ENCODE assay signal across 33 cellular contexts in genomic region chr11:93212094-93212493, GRCh38.
"Had no signal": no experiment of that assay in that cellular context is flagged by ENCODE, and none has a peak within 500 bp of the region (broad histone marks: within the 10 kb centered on the region; RNA-seq: fewer than 3 reads in every experiment).

No MANE protein-coding gene starts in this region.

- FAIRE-seq: astrocyte, bronchial epithelial cell, colon had no signal

- H3K4me1 ChIP-seq: adrenal gland, ascending aorta, breast epithelium, colonic mucosa had no signal

- H3K27me3 ChIP-seq: adrenal gland, ascending aorta, body of pancreas, brain microvascular endothelial cell, breast epithelium, cardiac muscle cell, colonic mucosa had no signal

- H3K4me3 ChIP-seq: adrenal gland, ascending aorta, body of pancreas, breast epithelium, cardiac muscle cell, colonic mucosa had no signal

- H3K36me3 ChIP-seq: adrenal gland, ascending aorta, brain microvascular endothelial cell, breast epithelium, cardiac muscle cell, colonic mucosa had no signal

- DNase-seq: activated effector memory CD4-positive, alpha-beta T cell treated with anti-CD3 and anti-CD28 coated beads, Interleukin-2, amount 50 U/mL, for 16 hours; activated effector memory CD4-positive, alpha-beta T cell treated with Interleukin-2 at 50 U/mL for 16 hours; activated gamma-delta T cell; activated gamma-delta T cell treated with Interleukin-2 at 50 U/mL for 16 hours; activated naive CD4-positive, alpha-beta T cell; activated naive CD4-positive, alpha-beta T cell treated with anti-CD3 and anti-CD28 coated beads for 36 hours; activated naive CD4-positive, alpha-beta T cell treated with anti-CD3 and anti-CD28 coated beads, Interleukin-2, amount 10 ng/mL, durations not matched to agents 7 days and 5 days; activated naive CD4-positive, alpha-beta T cell treated with anti-CD3 and anti-CD28 coated beads, Interleukin-2, amount 50 U/mL, for 16 hours; activated naive CD4-positive, alpha-beta T cell treated with Interleukin-2 at 50 U/mL for 16 hours; activated naive CD8-positive, alpha-beta T cell treated with anti-CD3 and anti-CD28 coated beads for 36 hours; activated naive CD8-positive, alpha-beta T cell treated with anti-CD3 and anti-CD28 coated beads, Interleukin-2, amount 10 ng/mL, durations not matched to agents 7 days and 5 days; activated naive CD8-positive, alpha-beta T cell treated with anti-CD3 and anti-CD28 coated beads, Interleukin-2, amount 50 U/mL, for 24 hours; activated T-cell treated with anti-CD3 and anti-CD28 coated beads, Interleukin-2, amount 50 U/mL, for 48 hours; activated T-cell treated with anti-CD3 and anti-CD28 coated beads, Interleukin-2, amount 50 U/mL, for 72 hours; adrenal gland; amniotic stem cell; amygdala; anterior cingulate cortex; aorta; body of pancreas; brain microvascular endothelial cell; caudate nucleus; central memory CD4-positive, alpha-beta T cell; cerebellar nuclear complex; colonic mucosa had no signal

- H3K27ac ChIP-seq: adrenal gland, ascending aorta, body of pancreas, brain microvascular endothelial cell, breast epithelium, cardiac muscle cell, colonic mucosa had no signal

- ATAC-seq: activated naive CD4-positive, alpha-beta T cell treated with anti-CD3 and anti-CD28 coated beads, Interleukin-2, amount 50 U/mL, for 72 hours; activated naive CD8-positive, alpha-beta T cell treated with anti-CD3 and anti-CD28 coated beads, Interleukin-2, amount 50 U/mL, for 24 hours; activated T-cell treated with anti-CD3 and anti-CD28 coated beads, Interleukin-2, amount 50 U/mL, for 72 hours; activated T-helper 17 cell treated with anti-CD3 and anti-CD28 coated beads, Interleukin-2, amount 50 U/mL, for 72 hours; body of pancreas had no signal

- H3K9me3 ChIP-seq: body of pancreas, colonic mucosa had no signal
